In the genomic region with DNA sequence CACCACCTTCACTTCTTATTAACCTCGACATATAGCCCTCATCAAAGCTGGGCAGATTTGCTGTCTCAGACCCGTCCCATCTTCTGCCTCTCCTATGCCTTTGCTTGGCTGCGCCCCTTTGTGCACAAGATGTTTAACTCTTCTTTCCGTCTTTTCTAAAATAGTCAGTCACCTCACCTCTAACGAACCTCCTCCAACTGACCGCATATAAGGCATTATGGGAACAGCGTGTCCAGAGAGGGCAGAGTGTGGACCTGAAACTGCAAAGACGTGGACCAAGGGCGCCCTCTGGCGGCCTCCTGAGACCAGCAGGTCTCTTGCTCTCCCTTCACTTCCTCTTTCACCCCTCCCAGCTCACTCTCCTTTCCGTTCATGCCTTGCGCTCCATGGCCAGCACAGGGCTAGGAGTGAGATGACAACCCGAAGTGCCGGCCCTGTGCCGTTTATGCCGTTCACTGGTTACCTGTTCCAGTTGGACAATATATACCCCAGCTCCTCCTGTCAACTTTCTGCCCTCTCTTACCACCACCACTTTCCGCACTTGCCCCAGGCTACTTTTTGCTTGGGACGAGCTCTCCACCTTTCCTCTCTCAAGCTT, we compare ENCODE assay signal across 1 cellular context.
A peak's percentile ranks its signal among the peaks of the same experiment; 100 is the strongest.
TF ChIP-seq lines count a peak whose summit lies in the region.

No MANE protein-coding gene starts in this region.

TF ChIP-seq in K562, 482 proteins besides CTCF, POLR2A, EP300 and RAD21 (continued from another document and continues in another):
- TF ChIP-seq, protein P1, sequence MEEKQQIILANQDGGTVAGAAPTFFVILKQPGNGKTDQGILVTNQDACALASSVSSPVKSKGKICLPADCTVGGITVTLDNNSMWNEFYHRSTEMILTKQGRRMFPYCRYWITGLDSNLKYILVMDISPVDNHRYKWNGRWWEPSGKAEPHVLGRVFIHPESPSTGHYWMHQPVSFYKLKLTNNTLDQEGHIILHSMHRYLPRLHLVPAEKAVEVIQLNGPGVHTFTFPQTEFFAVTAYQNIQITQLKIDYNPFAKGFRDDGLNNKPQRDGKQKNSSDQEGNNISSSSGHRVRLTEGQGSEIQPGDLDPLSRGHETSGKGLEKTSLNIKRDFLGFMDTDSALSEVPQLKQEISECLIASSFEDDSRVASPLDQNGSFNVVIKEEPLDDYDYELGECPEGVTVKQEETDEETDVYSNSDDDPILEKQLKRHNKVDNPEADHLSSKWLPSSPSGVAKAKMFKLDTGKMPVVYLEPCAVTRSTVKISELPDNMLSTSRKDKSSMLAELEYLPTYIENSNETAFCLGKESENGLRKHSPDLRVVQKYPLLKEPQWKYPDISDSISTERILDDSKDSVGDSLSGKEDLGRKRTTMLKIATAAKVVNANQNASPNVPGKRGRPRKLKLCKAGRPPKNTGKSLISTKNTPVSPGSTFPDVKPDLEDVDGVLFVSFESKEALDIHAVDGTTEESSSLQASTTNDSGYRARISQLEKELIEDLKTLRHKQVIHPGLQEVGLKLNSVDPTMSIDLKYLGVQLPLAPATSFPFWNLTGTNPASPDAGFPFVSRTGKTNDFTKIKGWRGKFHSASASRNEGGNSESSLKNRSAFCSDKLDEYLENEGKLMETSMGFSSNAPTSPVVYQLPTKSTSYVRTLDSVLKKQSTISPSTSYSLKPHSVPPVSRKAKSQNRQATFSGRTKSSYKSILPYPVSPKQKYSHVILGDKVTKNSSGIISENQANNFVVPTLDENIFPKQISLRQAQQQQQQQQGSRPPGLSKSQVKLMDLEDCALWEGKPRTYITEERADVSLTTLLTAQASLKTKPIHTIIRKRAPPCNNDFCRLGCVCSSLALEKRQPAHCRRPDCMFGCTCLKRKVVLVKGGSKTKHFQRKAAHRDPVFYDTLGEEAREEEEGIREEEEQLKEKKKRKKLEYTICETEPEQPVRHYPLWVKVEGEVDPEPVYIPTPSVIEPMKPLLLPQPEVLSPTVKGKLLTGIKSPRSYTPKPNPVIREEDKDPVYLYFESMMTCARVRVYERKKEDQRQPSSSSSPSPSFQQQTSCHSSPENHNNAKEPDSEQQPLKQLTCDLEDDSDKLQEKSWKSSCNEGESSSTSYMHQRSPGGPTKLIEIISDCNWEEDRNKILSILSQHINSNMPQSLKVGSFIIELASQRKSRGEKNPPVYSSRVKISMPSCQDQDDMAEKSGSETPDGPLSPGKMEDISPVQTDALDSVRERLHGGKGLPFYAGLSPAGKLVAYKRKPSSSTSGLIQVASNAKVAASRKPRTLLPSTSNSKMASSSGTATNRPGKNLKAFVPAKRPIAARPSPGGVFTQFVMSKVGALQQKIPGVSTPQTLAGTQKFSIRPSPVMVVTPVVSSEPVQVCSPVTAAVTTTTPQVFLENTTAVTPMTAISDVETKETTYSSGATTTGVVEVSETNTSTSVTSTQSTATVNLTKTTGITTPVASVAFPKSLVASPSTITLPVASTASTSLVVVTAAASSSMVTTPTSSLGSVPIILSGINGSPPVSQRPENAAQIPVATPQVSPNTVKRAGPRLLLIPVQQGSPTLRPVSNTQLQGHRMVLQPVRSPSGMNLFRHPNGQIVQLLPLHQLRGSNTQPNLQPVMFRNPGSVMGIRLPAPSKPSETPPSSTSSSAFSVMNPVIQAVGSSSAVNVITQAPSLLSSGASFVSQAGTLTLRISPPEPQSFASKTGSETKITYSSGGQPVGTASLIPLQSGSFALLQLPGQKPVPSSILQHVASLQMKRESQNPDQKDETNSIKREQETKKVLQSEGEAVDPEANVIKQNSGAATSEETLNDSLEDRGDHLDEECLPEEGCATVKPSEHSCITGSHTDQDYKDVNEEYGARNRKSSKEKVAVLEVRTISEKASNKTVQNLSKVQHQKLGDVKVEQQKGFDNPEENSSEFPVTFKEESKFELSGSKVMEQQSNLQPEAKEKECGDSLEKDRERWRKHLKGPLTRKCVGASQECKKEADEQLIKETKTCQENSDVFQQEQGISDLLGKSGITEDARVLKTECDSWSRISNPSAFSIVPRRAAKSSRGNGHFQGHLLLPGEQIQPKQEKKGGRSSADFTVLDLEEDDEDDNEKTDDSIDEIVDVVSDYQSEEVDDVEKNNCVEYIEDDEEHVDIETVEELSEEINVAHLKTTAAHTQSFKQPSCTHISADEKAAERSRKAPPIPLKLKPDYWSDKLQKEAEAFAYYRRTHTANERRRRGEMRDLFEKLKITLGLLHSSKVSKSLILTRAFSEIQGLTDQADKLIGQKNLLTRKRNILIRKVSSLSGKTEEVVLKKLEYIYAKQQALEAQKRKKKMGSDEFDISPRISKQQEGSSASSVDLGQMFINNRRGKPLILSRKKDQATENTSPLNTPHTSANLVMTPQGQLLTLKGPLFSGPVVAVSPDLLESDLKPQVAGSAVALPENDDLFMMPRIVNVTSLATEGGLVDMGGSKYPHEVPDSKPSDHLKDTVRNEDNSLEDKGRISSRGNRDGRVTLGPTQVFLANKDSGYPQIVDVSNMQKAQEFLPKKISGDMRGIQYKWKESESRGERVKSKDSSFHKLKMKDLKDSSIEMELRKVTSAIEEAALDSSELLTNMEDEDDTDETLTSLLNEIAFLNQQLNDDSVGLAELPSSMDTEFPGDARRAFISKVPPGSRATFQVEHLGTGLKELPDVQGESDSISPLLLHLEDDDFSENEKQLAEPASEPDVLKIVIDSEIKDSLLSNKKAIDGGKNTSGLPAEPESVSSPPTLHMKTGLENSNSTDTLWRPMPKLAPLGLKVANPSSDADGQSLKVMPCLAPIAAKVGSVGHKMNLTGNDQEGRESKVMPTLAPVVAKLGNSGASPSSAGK (IDR thresholded peaks at IDR 0.05), result peak; percentile 59; the same call in 1 of the 2 replicates
- TF ChIP-seq HCFC1 (IDR thresholded peaks at IDR 0.05; ENCODE audit: low read depth, low read length) (peak; percentile 49), MYBL2 (IDR thresholded peaks at IDR 0.05; ENCODE audit: low read depth) (no peak), MYBL2 (CRISPR knock-in tag; IDR thresholded peaks at IDR 0.05; ENCODE audit: borderline replicate concordance) (no peak), POLR3G (IDR thresholded peaks at IDR 0.05; ENCODE audit: extremely low read depth, insufficient read length, insufficient replicate concordance) (no peak), BRD4 (IDR thresholded peaks at IDR 0.05) (no peak), STAT5A (IDR thresholded peaks at IDR 0.05; ENCODE audit: borderline replicate concordance, low read length) (0 out of 2 replicates have a peak, but pooled peaks have one; percentile 19), ZNF644 (tag; IDR thresholded peaks at IDR 0.05; ENCODE audit: low read depth) (no peak), SMAD1 (IDR thresholded peaks at IDR 0.05; ENCODE audit: low read depth, low read length, partially characterized antibody) (no peak), ZNF232 (CRISPR knock-in tag; IDR thresholded peaks at IDR 0.05) (no peak), CHCHD3 (CRISPR knock-in tag; IDR thresholded peaks at IDR 0.05) (no peak), ZNF347 (CRISPR knock-in tag; IDR thresholded peaks at IDR 0.05; ENCODE audit: low read depth) (no peak), MTA1 (IDR thresholded peaks at IDR 0.05; ENCODE audit: borderline replicate concordance) (peak; percentile 71), CEBPB (tag; IDR thresholded peaks at IDR 0.05) (no peak), NONO (IDR thresholded peaks at IDR 0.05; ENCODE audit: low read depth in 2 of 2, low read length in 1 of 2) (0 out of 4 replicates have a peak, but pooled peaks of 1 of the 2 experiments have one; percentile 13), ZNF23 (CRISPR knock-in tag; IDR thresholded peaks at IDR 0.05) (no peak), DPF2 (IDR thresholded peaks at IDR 0.05) (no peak; the same call in 1 of the 2 replicates), SP1 (CRISPR knock-in tag; IDR thresholded peaks at IDR 0.05) (peak; percentile 75)
- TF ChIP-seq, protein P2, sequence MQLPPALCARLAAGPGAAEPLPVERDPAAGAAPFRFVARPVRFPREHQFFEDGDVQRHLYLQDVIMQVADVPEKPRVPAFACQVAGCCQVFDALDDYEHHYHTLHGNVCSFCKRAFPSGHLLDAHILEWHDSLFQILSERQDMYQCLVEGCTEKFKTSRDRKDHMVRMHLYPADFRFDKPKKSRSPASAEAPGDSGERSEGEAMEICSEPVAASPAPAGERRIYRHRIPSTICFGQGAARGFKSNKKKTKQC (CRISPR knock-in tag; IDR thresholded peaks at IDR 0.05), result 0 out of 2 replicates have a peak, but pooled peaks have one; percentile 45
- TF ChIP-seq, protein P3, sequence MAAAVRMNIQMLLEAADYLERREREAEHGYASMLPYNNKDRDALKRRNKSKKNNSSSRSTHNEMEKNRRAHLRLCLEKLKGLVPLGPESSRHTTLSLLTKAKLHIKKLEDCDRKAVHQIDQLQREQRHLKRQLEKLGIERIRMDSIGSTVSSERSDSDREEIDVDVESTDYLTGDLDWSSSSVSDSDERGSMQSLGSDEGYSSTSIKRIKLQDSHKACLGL (CRISPR knock-in tag; IDR thresholded peaks at IDR 0.05; ENCODE audit: borderline replicate concordance, poor library complexity, severe bottlenecking), result no peak
- TF ChIP-seq, protein P4, sequence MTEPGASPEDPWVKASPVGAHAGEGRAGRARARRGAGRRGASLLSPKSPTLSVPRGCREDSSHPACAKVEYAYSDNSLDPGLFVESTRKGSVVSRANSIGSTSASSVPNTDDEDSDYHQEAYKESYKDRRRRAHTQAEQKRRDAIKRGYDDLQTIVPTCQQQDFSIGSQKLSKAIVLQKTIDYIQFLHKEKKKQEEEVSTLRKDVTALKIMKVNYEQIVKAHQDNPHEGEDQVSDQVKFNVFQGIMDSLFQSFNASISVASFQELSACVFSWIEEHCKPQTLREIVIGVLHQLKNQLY (CRISPR knock-in tag; conservative IDR thresholded peaks at IDR 0.05), result no peak
- TF ChIP-seq, protein P5, sequence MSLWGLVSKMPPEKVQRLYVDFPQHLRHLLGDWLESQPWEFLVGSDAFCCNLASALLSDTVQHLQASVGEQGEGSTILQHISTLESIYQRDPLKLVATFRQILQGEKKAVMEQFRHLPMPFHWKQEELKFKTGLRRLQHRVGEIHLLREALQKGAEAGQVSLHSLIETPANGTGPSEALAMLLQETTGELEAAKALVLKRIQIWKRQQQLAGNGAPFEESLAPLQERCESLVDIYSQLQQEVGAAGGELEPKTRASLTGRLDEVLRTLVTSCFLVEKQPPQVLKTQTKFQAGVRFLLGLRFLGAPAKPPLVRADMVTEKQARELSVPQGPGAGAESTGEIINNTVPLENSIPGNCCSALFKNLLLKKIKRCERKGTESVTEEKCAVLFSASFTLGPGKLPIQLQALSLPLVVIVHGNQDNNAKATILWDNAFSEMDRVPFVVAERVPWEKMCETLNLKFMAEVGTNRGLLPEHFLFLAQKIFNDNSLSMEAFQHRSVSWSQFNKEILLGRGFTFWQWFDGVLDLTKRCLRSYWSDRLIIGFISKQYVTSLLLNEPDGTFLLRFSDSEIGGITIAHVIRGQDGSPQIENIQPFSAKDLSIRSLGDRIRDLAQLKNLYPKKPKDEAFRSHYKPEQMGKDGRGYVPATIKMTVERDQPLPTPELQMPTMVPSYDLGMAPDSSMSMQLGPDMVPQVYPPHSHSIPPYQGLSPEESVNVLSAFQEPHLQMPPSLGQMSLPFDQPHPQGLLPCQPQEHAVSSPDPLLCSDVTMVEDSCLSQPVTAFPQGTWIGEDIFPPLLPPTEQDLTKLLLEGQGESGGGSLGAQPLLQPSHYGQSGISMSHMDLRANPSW (CRISPR knock-in tag; IDR thresholded peaks at IDR 0.05), result no peak
- TF ChIP-seq, protein P6, sequence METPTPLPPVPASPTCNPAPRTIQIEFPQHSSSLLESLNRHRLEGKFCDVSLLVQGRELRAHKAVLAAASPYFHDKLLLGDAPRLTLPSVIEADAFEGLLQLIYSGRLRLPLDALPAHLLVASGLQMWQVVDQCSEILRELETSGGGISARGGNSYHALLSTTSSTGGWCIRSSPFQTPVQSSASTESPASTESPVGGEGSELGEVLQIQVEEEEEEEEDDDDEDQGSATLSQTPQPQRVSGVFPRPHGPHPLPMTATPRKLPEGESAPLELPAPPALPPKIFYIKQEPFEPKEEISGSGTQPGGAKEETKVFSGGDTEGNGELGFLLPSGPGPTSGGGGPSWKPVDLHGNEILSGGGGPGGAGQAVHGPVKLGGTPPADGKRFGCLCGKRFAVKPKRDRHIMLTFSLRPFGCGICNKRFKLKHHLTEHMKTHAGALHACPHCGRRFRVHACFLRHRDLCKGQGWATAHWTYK (CRISPR knock-in tag; IDR thresholded peaks at IDR 0.05), result no peak
- TF ChIP-seq, protein P7, sequence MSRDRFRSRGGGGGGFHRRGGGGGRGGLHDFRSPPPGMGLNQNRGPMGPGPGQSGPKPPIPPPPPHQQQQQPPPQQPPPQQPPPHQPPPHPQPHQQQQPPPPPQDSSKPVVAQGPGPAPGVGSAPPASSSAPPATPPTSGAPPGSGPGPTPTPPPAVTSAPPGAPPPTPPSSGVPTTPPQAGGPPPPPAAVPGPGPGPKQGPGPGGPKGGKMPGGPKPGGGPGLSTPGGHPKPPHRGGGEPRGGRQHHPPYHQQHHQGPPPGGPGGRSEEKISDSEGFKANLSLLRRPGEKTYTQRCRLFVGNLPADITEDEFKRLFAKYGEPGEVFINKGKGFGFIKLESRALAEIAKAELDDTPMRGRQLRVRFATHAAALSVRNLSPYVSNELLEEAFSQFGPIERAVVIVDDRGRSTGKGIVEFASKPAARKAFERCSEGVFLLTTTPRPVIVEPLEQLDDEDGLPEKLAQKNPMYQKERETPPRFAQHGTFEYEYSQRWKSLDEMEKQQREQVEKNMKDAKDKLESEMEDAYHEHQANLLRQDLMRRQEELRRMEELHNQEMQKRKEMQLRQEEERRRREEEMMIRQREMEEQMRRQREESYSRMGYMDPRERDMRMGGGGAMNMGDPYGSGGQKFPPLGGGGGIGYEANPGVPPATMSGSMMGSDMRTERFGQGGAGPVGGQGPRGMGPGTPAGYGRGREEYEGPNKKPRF (IDR thresholded peaks at IDR 0.05; ENCODE audit: low read depth, low read length), result no peak
- TF ChIP-seq, protein P8, sequence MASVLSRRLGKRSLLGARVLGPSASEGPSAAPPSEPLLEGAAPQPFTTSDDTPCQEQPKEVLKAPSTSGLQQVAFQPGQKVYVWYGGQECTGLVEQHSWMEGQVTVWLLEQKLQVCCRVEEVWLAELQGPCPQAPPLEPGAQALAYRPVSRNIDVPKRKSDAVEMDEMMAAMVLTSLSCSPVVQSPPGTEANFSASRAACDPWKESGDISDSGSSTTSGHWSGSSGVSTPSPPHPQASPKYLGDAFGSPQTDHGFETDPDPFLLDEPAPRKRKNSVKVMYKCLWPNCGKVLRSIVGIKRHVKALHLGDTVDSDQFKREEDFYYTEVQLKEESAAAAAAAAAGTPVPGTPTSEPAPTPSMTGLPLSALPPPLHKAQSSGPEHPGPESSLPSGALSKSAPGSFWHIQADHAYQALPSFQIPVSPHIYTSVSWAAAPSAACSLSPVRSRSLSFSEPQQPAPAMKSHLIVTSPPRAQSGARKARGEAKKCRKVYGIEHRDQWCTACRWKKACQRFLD (CRISPR knock-in tag; IDR thresholded peaks at IDR 0.05), result no peak
